Comparison of ENCODE assay signal across 15 cellular contexts in genomic region chrX:53930513-53931380, GRCh38.
DNase-seq lines count a peak whose midpoint lies in the region; ATAC-seq, FAIRE-seq and TF ChIP-seq lines count a peak whose summit lies in the region.
"Had no signal": no experiment of that assay in that cellular context is flagged by ENCODE, and none has a peak within 500 bp of the region (broad histone marks: within the 10 kb centered on the region; RNA-seq: fewer than 3 reads in every experiment).

No MANE protein-coding gene starts in this region.

- peak; percentile 47 for ATAC-seq in activated CD8-positive, alpha-beta T cell treated with anti-CD3 and anti-CD28 coated beads for 36 hours
- ATAC-seq in activated CD8-positive, alpha-beta T cell treated with anti-CD3 and anti-CD28 coated beads, Interleukin-2, amount 10 ng/mL, durations not matched to agents 7 days and 5 days, result no peak
- ATAC-seq in GM21360 (IDR thresholded peaks at IDR 0.05; ENCODE audit: unreplicated experiment), result no peak
- ATAC-seq in HG03469 (IDR thresholded peaks at IDR 0.05; ENCODE audit: unreplicated experiment), result no peak
- ATAC-seq: GM12878, left lung had no signal

- WGBS in H1 (ENCODE audit: extremely low coverage in 1 of 2, insufficient coverage in 1 of 2, insufficient read length in 1 of 2, insufficient replicate concordance in 2 of 2, low coverage in 1 of 2, low lambda C conversion rate in 2 of 2, missing lambda C conversion rate in 1 of 2), 2 experiments, result 86% methylated on average over 3 of the region's 5 CpGs; no CpG with 5 or more reads in 1 of the 2 experiments

- H3K4me2 ChIP-seq in H1 (ENCODE audit: insufficient read depth in 1 of 2, low read depth in 2 of 2, low read length in 2 of 2), result no peak overlapping the region
- H3K4me2 ChIP-seq: KMS-11 had no signal

- H3K9me3 Mint-ChIP-seq in activated CD8-positive, alpha-beta T cell treated with anti-CD3 and anti-CD28 coated beads for 36 hours, result no peaks in the 10 kb centered on the region
- no peaks in the 10 kb centered on the region for H3K9me3 Mint-ChIP-seq in activated CD8-positive, alpha-beta T cell treated with anti-CD3 and anti-CD28 coated beads, Interleukin-2, amount 10 ng/mL, durations not matched to agents 7 days and 5 days (ENCODE audit: insufficient read depth)

- intact Hi-C loops in activated CD8-positive, alpha-beta T cell treated with anti-CD3 and anti-CD28 coated beads for 36 hours (cut with micrococcal nuclease), result no loop called here

- no peak overlapping the region for H3K27ac ChIP-seq in H1 (ENCODE audit: low read depth, low read length)
- H3K27ac ChIP-seq: KMS-11, left lung, skin epidermis had no signal

- H4K5ac ChIP-seq in H1 (ENCODE audit: insufficient read length, low read depth, low read length), result no peak overlapping the region

- no peak overlapping the region for H2BK15ac ChIP-seq in H1 (ENCODE audit: low read length)

- no peak overlapping the region for H2BK120ac ChIP-seq in H1 (replicated peaks; ENCODE audit: low read depth, low read length)

- H3K9me3 ChIP-seq in H1 (ENCODE audit: insufficient read depth in 2 of 2, low read depth in 1 of 2, low read length in 1 of 2) (no peaks in the 10 kb centered on the region), MG63 (no peaks in the 10 kb centered on the region)
- H3K9me3 ChIP-seq: left lung had no signal

- CTCF ChIA-PET in activated CD8-positive, alpha-beta T cell treated with anti-CD3 and anti-CD28 coated beads for 36 hours (lab: Charles Lee), result interaction anchor here (0.9 kb wide), 1 partner anchor 12 kb away, joined by 3 read pairs; no protein-coding TSS in a partner anchor
- CTCF ChIA-PET in activated CD8-positive, alpha-beta T cell treated with anti-CD3 and anti-CD28 coated beads, Interleukin-2, amount 10 ng/mL, durations not matched to agents 7 days and 5 days (lab: Charles Lee), result no interaction called here
- CTCF ChIA-PET in H1 (lab: Charles Lee; ENCODE audit: partially characterized antibody), result interaction anchor here (0.9 kb wide), 1 partner anchor 19 kb away, joined by 3 read pairs; no protein-coding TSS in a partner anchor

- no peak for DNase-seq in activated CD8-positive, alpha-beta T cell treated with anti-CD3 and anti-CD28 coated beads for 36 hours
- no peak for DNase-seq in activated CD8-positive, alpha-beta T cell treated with anti-CD3 and anti-CD28 coated beads, Interleukin-2, amount 10 ng/mL, durations not matched to agents 7 days and 5 days
- peak; percentile 65 for DNase-seq in NCI-H226
- DNase-seq in H1 (ENCODE audit: low read depth in 1 of 2, low spot score in 2 of 2), result no peak
- peak; percentile 35 for DNase-seq in retinal pigment epithelial cell (ENCODE audit: low read depth)
- no peak for DNase-seq in MG63
- DNase-seq: activated CD4-positive, alpha-beta T cell treated with anti-CD3 and anti-CD28 coated beads for 48 hours; activated gamma-delta T cell; left lung; SW 1271 had no signal

- no peak overlapping the region for H2AK5ac ChIP-seq in H1 (ENCODE audit: low read depth, low read length)

- H3K14ac ChIP-seq in H1 (ENCODE audit: insufficient read length), result no peak overlapping the region

- H2BK20ac ChIP-seq in H1 (ENCODE audit: low read length), result no peak overlapping the region

- H4K91ac ChIP-seq in H1 (replicated peaks; ENCODE audit: insufficient read length, low read length), result no peak overlapping the region

- TF ChIP-seq CTCF in activated CD8-positive, alpha-beta T cell treated with anti-CD3 and anti-CD28 coated beads for 36 hours (IDR thresholded peaks at IDR 0.05), result no peak
- no peak for TF ChIP-seq CTCF in H1 (IDR thresholded peaks at IDR 0.05; ENCODE audit: control extremely low read depth in 1 of 3, insufficient read depth in 1 of 3, low read depth in 1 of 3, low read length in 3 of 3)
- no peak for TF ChIP-seq CTCF in retinal pigment epithelial cell (conservative IDR thresholded peaks at IDR 0.05; ENCODE audit: low read depth, low read length)

- no peak overlapping the region for H3K27ac Mint-ChIP-seq in activated CD8-positive, alpha-beta T cell treated with anti-CD3 and anti-CD28 coated beads for 36 hours
- H3K27ac Mint-ChIP-seq in activated CD8-positive, alpha-beta T cell treated with anti-CD3 and anti-CD28 coated beads, Interleukin-2, amount 10 ng/mL, durations not matched to agents 7 days and 5 days, result no peak overlapping the region

- H3K4me1 ChIP-seq in H1 (replicated peaks in 1 of 4; ENCODE audit: control insufficient read depth in 3 of 4, insufficient read depth in 4 of 4, low read length in 3 of 4), result no peaks in the 10 kb centered on the region
- H3K4me1 ChIP-seq: left lung had no signal

- no peaks in the 10 kb centered on the region for H4K20me1 ChIP-seq in H1 (replicated peaks in 1 of 2; ENCODE audit: control insufficient read depth in 1 of 2, insufficient read depth in 2 of 2, low read length in 2 of 2)

- H3K27me3 ChIP-seq in H1 (replicated peaks in 1 of 4; ENCODE audit: control insufficient read depth in 3 of 4, extremely low read depth in 1 of 4, insufficient read depth in 3 of 4, low read length in 3 of 4), result no peaks in the 10 kb centered on the region
- no peaks in the 10 kb centered on the region for H3K27me3 ChIP-seq in MG63
- H3K27me3 ChIP-seq: left lung had no signal

- H3K79me2 ChIP-seq in H1 (ENCODE audit: control insufficient read depth in 1 of 2, insufficient read depth in 2 of 2, low read length in 2 of 2), result no peaks in the 10 kb centered on the region

- no peak for TF ChIP-seq RAD21 in H1 (IDR thresholded peaks at IDR 0.05 in 1 of 2, conservative IDR thresholded peaks at IDR 0.05 in 1 of 2; ENCODE audit: low read depth in 2 of 2, low read length in 2 of 2)

- H2AFZ ChIP-seq in H1 (ENCODE audit: low read length), result no peak overlapping the region

- H2BK5ac ChIP-seq in H1 (ENCODE audit: low read depth, low read length), result no peak overlapping the region

- POLR2A ChIA-PET in activated CD8-positive, alpha-beta T cell treated with anti-CD3 and anti-CD28 coated beads for 36 hours (lab: Charles Lee), result no interaction called here
- POLR2A ChIA-PET in activated CD8-positive, alpha-beta T cell treated with anti-CD3 and anti-CD28 coated beads, Interleukin-2, amount 10 ng/mL, durations not matched to agents 7 days and 5 days (lab: Charles Lee), result interaction anchor here (0.6 kb wide), 1 partner anchor 379 kb away, joined by 4 read pairs; no protein-coding TSS in a partner anchor
- POLR2A ChIA-PET in H1 (lab: Charles Lee; ENCODE audit: partially characterized antibody), result no interaction called here

- H2BK12ac ChIP-seq in H1 (ENCODE audit: low read depth, low read length), result no peak overlapping the region

- H3K36me3 ChIP-seq in H1 (ENCODE audit: control insufficient read depth in 2 of 4, insufficient read depth in 4 of 4, low read length in 3 of 4) (no peaks in the 10 kb centered on the region), MG63 (no peaks in the 10 kb centered on the region)
- H3K36me3 ChIP-seq: left lung had no signal

- no peak for TF ChIP-seq EP300 in H1 (IDR thresholded peaks at IDR 0.05; ENCODE audit: borderline replicate concordance in 1 of 2, low read depth in 2 of 2, low read length in 2 of 2)

- no peak overlapping the region for H3K56ac ChIP-seq in H1 (replicated peaks; ENCODE audit: insufficient read length, low read depth, low read length)

- no peak overlapping the region for H3K18ac ChIP-seq in H1 (ENCODE audit: extremely low read depth, low read length)

- TF ChIP-seq POLR2A in H1 (IDR thresholded peaks at IDR 0.05; ENCODE audit: control extremely low read depth in 1 of 2, low read depth in 2 of 2, low read length in 2 of 2), result no peak

- H3K79me1 ChIP-seq in H1 (ENCODE audit: low read depth, low read length), result no peaks in the 10 kb centered on the region

- FAIRE-seq in H1 (lab: Jason Lieb, UNC), result peak; percentile 68
- FAIRE-seq: GM12878 had no signal

- no peaks in the 10 kb centered on the region for H3K36me3 Mint-ChIP-seq in activated CD8-positive, alpha-beta T cell treated with anti-CD3 and anti-CD28 coated beads for 36 hours (ENCODE audit: low read depth)
- H3K36me3 Mint-ChIP-seq in activated CD8-positive, alpha-beta T cell treated with anti-CD3 and anti-CD28 coated beads, Interleukin-2, amount 10 ng/mL, durations not matched to agents 7 days and 5 days (ENCODE audit: low read depth), result peaks cover 8% of the 10 kb centered on the region

- H3K23ac ChIP-seq in H1 (ENCODE audit: insufficient read length), result no peak overlapping the region

- H4K8ac ChIP-seq in H1 (ENCODE audit: extremely low read depth, insufficient read depth, low read length), result no peak overlapping the region

- H3K4me3 ChIP-seq in H1 (ENCODE audit: extremely low read depth in 1 of 4, insufficient read depth in 2 of 4, low read depth in 3 of 4, low read length in 4 of 4), result no peak overlapping the region
- H3K4me3 ChIP-seq in retinal pigment epithelial cell (ENCODE audit: low read length), result no peak overlapping the region
- no peak overlapping the region for H3K4me3 ChIP-seq in MG63
- H3K4me3 ChIP-seq: GM12878, left lung, skin epidermis had no signal

- no peaks in the 10 kb centered on the region for H3K23me2 ChIP-seq in H1 (ENCODE audit: low read depth, low read length)

- H3K4me3 Mint-ChIP-seq in activated CD8-positive, alpha-beta T cell treated with anti-CD3 and anti-CD28 coated beads for 36 hours, result no peak overlapping the region
- no peak overlapping the region for H3K4me3 Mint-ChIP-seq in activated CD8-positive, alpha-beta T cell treated with anti-CD3 and anti-CD28 coated beads, Interleukin-2, amount 10 ng/mL, durations not matched to agents 7 days and 5 days

- no peaks in the 10 kb centered on the region for H3K27me3 Mint-ChIP-seq in activated CD8-positive, alpha-beta T cell treated with anti-CD3 and anti-CD28 coated beads for 36 hours
- peaks cover 2% of the 10 kb centered on the region for H3K27me3 Mint-ChIP-seq in activated CD8-positive, alpha-beta T cell treated with anti-CD3 and anti-CD28 coated beads, Interleukin-2, amount 10 ng/mL, durations not matched to agents 7 days and 5 days (ENCODE audit: low read depth)

- no peak overlapping the region for H3K4ac ChIP-seq in H1 (replicated peaks; ENCODE audit: insufficient read length, low read depth, low read length)

- H3K4me1 Mint-ChIP-seq in activated CD8-positive, alpha-beta T cell treated with anti-CD3 and anti-CD28 coated beads for 36 hours (ENCODE audit: low read depth), result peaks cover 11% of the 10 kb centered on the region
- peaks cover 12% of the 10 kb centered on the region for H3K4me1 Mint-ChIP-seq in activated CD8-positive, alpha-beta T cell treated with anti-CD3 and anti-CD28 coated beads, Interleukin-2, amount 10 ng/mL, durations not matched to agents 7 days and 5 days (ENCODE audit: low read depth)

- no peak overlapping the region for H3K9ac ChIP-seq in H1 (replicated peaks in 1 of 4; ENCODE audit: extremely low read depth in 1 of 4, low read depth in 3 of 4, low read length in 3 of 4)
- H3K9ac ChIP-seq: KMS-11 had no signal

TF ChIP-seq in H1, 55 proteins besides CTCF, POLR2A, EP300 and RAD21 (continues in another document):
- TF ChIP-seq BCL11A (IDR thresholded peaks at IDR 0.05; ENCODE audit: low read depth in 2 of 2, low read length in 2 of 2) (no peak), NANOG (IDR thresholded peaks at IDR 0.05; ENCODE audit: insufficient read depth, low read depth, low read length, poor library complexity, severe bottlenecking) (no peak), CHD2 (IDR thresholded peaks at IDR 0.05; ENCODE audit: low read length) (no peak), CBX5 (IDR thresholded peaks at IDR 0.05; ENCODE audit: low read depth, low read length) (no peak), KDM1A (IDR thresholded peaks at IDR 0.05; ENCODE audit: borderline replicate concordance, low read length) (no peak)

Comparison
In these comparisons a context has a peak if more than half of its experiments do, and no peak if none do; other contexts are left out.
1. DNase-seq: peak in NCI-H226 (single experiment) and retinal pigment epithelial cell (single experiment); none in activated CD8-positive, alpha-beta T cell treated with anti-CD3 and anti-CD28 coated beads for 36 hours (single experiment), activated CD8-positive, alpha-beta T cell treated with anti-CD3 and anti-CD28 coated beads, Interleukin-2, amount 10 ng/mL, durations not matched to agents 7 days and 5 days (single experiment), H1 (0 of 2) and MG63 (single experiment).